16 cellular contexts compared by ENCODE assay signal in the genomic region with DNA sequence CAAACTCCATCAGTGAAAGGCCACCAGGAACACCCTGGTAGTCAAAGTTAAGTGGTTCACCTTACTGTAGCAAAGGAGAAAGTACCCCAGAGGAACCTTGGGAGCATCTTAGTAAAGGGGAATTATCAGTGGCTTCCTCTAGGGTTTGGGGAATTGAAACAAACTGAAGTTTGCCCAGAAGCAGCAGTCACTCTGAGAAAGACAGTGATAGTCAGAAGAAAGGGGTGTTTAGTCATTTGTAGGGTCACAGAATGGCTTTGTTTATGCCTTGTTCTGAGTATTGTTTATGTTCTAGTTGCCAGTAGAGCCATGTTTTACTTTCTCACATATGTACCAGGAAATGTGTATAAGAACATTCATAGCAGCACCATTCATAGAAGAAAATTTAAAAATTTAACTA.
A peak's percentile ranks its signal among the peaks of the same experiment; 100 is the strongest.
DNase-seq lines count a peak whose midpoint lies in the region; ATAC-seq and TF ChIP-seq lines count a peak whose summit lies in the region.
"Had no signal": no experiment of that assay in that cellular context is flagged by ENCODE, and none has a peak within 500 bp of the region (broad histone marks: within the 10 kb centered on the region; RNA-seq: fewer than 3 reads in every experiment).

No MANE protein-coding gene starts in this region.

- H3K9me3 Mint-ChIP-seq in endothelial cell (ENCODE audit: unreplicated experiment): no peaks in the 10 kb centered on the region
- H3K9me3 Mint-ChIP-seq: activated naive CD4-positive, alpha-beta T cell treated with anti-CD3 and anti-CD28 coated beads for 36 hours had no signal

- no peak overlapping the region for H3K27ac Mint-ChIP-seq in endothelial cell (ENCODE audit: unreplicated experiment)
- H3K27ac Mint-ChIP-seq: activated naive CD4-positive, alpha-beta T cell treated with anti-CD3 and anti-CD28 coated beads for 36 hours had no signal

- no peak for TF ChIP-seq CTCF in endothelial cell (IDR thresholded peaks at IDR 0.05; ENCODE audit: unreplicated experiment)

- H3K27me3 Mint-ChIP-seq in endothelial cell (ENCODE audit: unreplicated experiment): no peaks in the 10 kb centered on the region

- no peaks in the 10 kb centered on the region for H3K36me3 Mint-ChIP-seq in endothelial cell (ENCODE audit: low read depth, unreplicated experiment)

- no peak for DNase-seq in endothelial cell (ENCODE audit: low spot score)
- no peak for DNase-seq in substantia nigra (lab: John Stamatoyannopoulos, UW)
- DNase-seq in NCI-H2227 (lab: John Stamatoyannopoulos, UW; ENCODE audit: unreplicated experiment): no peak
- DNase-seq in stimulated activated CD4-positive, alpha-beta T cell treated with anti-CD3 and anti-CD28 coated beads, Interleukin-4, amount 100 ng/mL, for 1 hour: no peak
- DNase-seq: activated naive CD4-positive, alpha-beta T cell treated with anti-CD3 and anti-CD28 coated beads for 36 hours; brain microvascular endothelial cell; DND-41; mesendoderm; MG63; NCI-H2107 had no signal

- no peak overlapping the region for H3K27ac ChIP-seq in substantia nigra (ENCODE audit: low read depth, low read length, poor library complexity, severe bottlenecking)
- H3K27ac ChIP-seq: BLaER1, brain microvascular endothelial cell, skin epidermis had no signal

- peak; percentile 81 for ATAC-seq in GM18861 (IDR thresholded peaks at IDR 0.05; ENCODE audit: unreplicated experiment)
- peak; percentile 81 for ATAC-seq in GM21447 (IDR thresholded peaks at IDR 0.05; ENCODE audit: unreplicated experiment)
- peak; percentile 88 for ATAC-seq in HG02973 (IDR thresholded peaks at IDR 0.05; ENCODE audit: unreplicated experiment)
- peak; percentile 54 for ATAC-seq in HG03575 (IDR thresholded peaks at IDR 0.05; ENCODE audit: extremely low read depth, insufficient number of reproducible peaks, low FRiP score, unreplicated experiment)

- peaks cover 3% of the 10 kb centered on the region for H3K4me1 Mint-ChIP-seq in endothelial cell (ENCODE audit: unreplicated experiment)

- no peak overlapping the region for H3K4me3 Mint-ChIP-seq in endothelial cell (ENCODE audit: unreplicated experiment)
- H3K4me3 Mint-ChIP-seq: activated naive CD4-positive, alpha-beta T cell treated with anti-CD3 and anti-CD28 coated beads for 36 hours had no signal
